In genomic region chr6:97176468-97176867, GRCh38 we compare ENCODE assay signal across 17 cellular contexts.
DNase-seq lines count a peak whose midpoint lies in the region; ATAC-seq and TF ChIP-seq lines count a peak whose summit lies in the region.
"Had no signal": no experiment of that assay in that cellular context is flagged by ENCODE, and none has a peak within 500 bp of the region (broad histone marks: within the 10 kb centered on the region; RNA-seq: fewer than 3 reads in every experiment).

No MANE protein-coding gene starts in this region.

- dilution Hi-C loops in mammary epithelial cell (cut with HindIII; ENCODE audit: low sequenced_read_pairs) = no loop called here

- H3K4me3 ChIP-seq in mammary epithelial cell (replicated peaks in 1 of 3; ENCODE audit: insufficient read depth in 1 of 3, low read depth in 2 of 3, low read length in 3 of 3) (no peak overlapping the region), osteoblast (ENCODE audit: insufficient read depth, low read length) (no peak overlapping the region)
- H3K4me3 ChIP-seq: A549, BLaER1, GM23248, HAP-1 had no signal

- peak; percentile 23 for ATAC-seq in foreskin keratinocyte
- no peak for ATAC-seq in GM19463 (IDR thresholded peaks at IDR 0.05; ENCODE audit: unreplicated experiment)
- ATAC-seq: A549 had no signal

- H3K36me3 ChIP-seq in mammary epithelial cell (ENCODE audit: insufficient read depth, low read length) = peaks cover 11% of the 10 kb centered on the region
- no peaks in the 10 kb centered on the region for H3K36me3 ChIP-seq in osteoblast (ENCODE audit: insufficient read depth, low read length)

- H4K20me1 ChIP-seq in mammary epithelial cell (ENCODE audit: insufficient read depth, low read length) = no peaks in the 10 kb centered on the region
- H4K20me1 ChIP-seq in osteoblast (ENCODE audit: insufficient read depth, low read length) = no peaks in the 10 kb centered on the region
- H4K20me1 ChIP-seq: BLaER1 had no signal

- H3K4me2 ChIP-seq in mammary epithelial cell (ENCODE audit: insufficient read depth, low read depth, low read length) = no peak overlapping the region
- no peak overlapping the region for H3K4me2 ChIP-seq in osteoblast (ENCODE audit: insufficient read depth, low read length)
- H3K4me2 ChIP-seq: A549, BLaER1 had no signal

- H3K27ac Mint-ChIP-seq in MCF 10A (ENCODE audit: low read depth, unreplicated experiment) = no peak overlapping the region
- no peak overlapping the region for H3K27ac Mint-ChIP-seq in activated naive CD4-positive, alpha-beta T cell treated with anti-CD3 and anti-CD28 coated beads for 36 hours
- H3K27ac Mint-ChIP-seq: CD14-positive monocyte; CD4-positive, alpha-beta memory T cell had no signal

- BruUV-seq in mammary epithelial cell (replicated peaks; lab: Mats Ljungman, UMichigan) = no TSS peak
- BruUV-seq in MCF 10A (replicated peaks; lab: Mats Ljungman, UMichigan) = no TSS peak

- H3K27me3 Mint-ChIP-seq in MCF 10A (ENCODE audit: insufficient read depth, unreplicated experiment) = no peaks in the 10 kb centered on the region
- no peaks in the 10 kb centered on the region for H3K27me3 Mint-ChIP-seq in activated naive CD4-positive, alpha-beta T cell treated with anti-CD3 and anti-CD28 coated beads for 36 hours (ENCODE audit: low read depth)
- H3K27me3 Mint-ChIP-seq: CD4-positive, alpha-beta memory T cell had no signal

- no peaks in the 10 kb centered on the region for H3K36me3 Mint-ChIP-seq in MCF 10A (ENCODE audit: insufficient read depth, unreplicated experiment)
- H3K36me3 Mint-ChIP-seq in activated naive CD4-positive, alpha-beta T cell treated with anti-CD3 and anti-CD28 coated beads for 36 hours (ENCODE audit: low read depth) = peaks cover 25% of the 10 kb centered on the region

- no peak overlapping the region for H3K4me3 Mint-ChIP-seq in MCF 10A (ENCODE audit: unreplicated experiment)
- H3K4me3 Mint-ChIP-seq in activated naive CD4-positive, alpha-beta T cell treated with anti-CD3 and anti-CD28 coated beads for 36 hours = no peak overlapping the region
- H3K4me3 Mint-ChIP-seq: CD14-positive monocyte; CD4-positive, alpha-beta memory T cell had no signal

- no peaks in the 10 kb centered on the region for H3K9me3 Mint-ChIP-seq in MCF 10A (ENCODE audit: unreplicated experiment)
- H3K9me3 Mint-ChIP-seq in activated naive CD4-positive, alpha-beta T cell treated with anti-CD3 and anti-CD28 coated beads for 36 hours = no peaks in the 10 kb centered on the region
- H3K9me3 Mint-ChIP-seq: CD14-positive monocyte had no signal

- H3K4me1 Mint-ChIP-seq in MCF 10A (ENCODE audit: insufficient read depth, unreplicated experiment) = no peaks in the 10 kb centered on the region
- no peaks in the 10 kb centered on the region for H3K4me1 Mint-ChIP-seq in activated naive CD4-positive, alpha-beta T cell treated with anti-CD3 and anti-CD28 coated beads for 36 hours (ENCODE audit: low read depth)
- H3K4me1 Mint-ChIP-seq: CD14-positive monocyte; CD4-positive, alpha-beta memory T cell had no signal

- POLR2A ChIA-PET in MCF 10A (lab: Yijun Ruan, JAX) = no interaction called here

- in situ Hi-C loops in mammary epithelial cell (cut with MboI; ENCODE audit: low sequenced_read_pairs in 2 of 2) (no loop called here), GM13977 (cut with MboI; ENCODE audit: low pct_unique_long_range_greater_than_20kb, low sequenced_read_pairs, unreplicated experiment) (no loop called here)

- H3K27ac ChIP-seq in mammary epithelial cell (ENCODE audit: insufficient read depth, low read depth, low read length) (no peak overlapping the region), foreskin keratinocyte (no peak overlapping the region), osteoblast (ENCODE audit: low read depth, low read length) (no peak overlapping the region)
- H3K27ac ChIP-seq: 22Rv1, A549, BLaER1, GM23248, HL-60 had no signal

- no peaks in the 10 kb centered on the region for H3K4me1 ChIP-seq in mammary epithelial cell (ENCODE audit: insufficient read depth, low read length)
- H3K4me1 ChIP-seq in foreskin keratinocyte = no peaks in the 10 kb centered on the region
- H3K4me1 ChIP-seq in osteoblast (ENCODE audit: insufficient read depth, low read length) = no peaks in the 10 kb centered on the region
- H3K4me1 ChIP-seq: A549, BLaER1, HAP-1 had no signal

- no peak overlapping the region for H3K9ac ChIP-seq in mammary epithelial cell (ENCODE audit: insufficient read depth, low read length)
- H3K9ac ChIP-seq: BLaER1, GM23248 had no signal

- H3K79me2 ChIP-seq in mammary epithelial cell (ENCODE audit: insufficient read depth, low read length) = no peaks in the 10 kb centered on the region
- H3K79me2 ChIP-seq in osteoblast (ENCODE audit: insufficient read depth, low read length) = no peaks in the 10 kb centered on the region

- H2AFZ ChIP-seq in mammary epithelial cell (ENCODE audit: low read depth, low read length) (no peak overlapping the region), osteoblast (ENCODE audit: low read length) (no peak overlapping the region)
- H2AFZ ChIP-seq: GM23248 had no signal

- TF ChIP-seq CTCF in mammary epithelial cell (conservative IDR thresholded peaks at IDR 0.05 in 1 of 2, IDR thresholded peaks at IDR 0.05 in 1 of 2; ENCODE audit: extremely low read depth in 1 of 2, insufficient read depth in 1 of 2, low read depth in 1 of 2, low read length in 2 of 2) (no peak), MCF 10A (IDR thresholded peaks at IDR 0.05; ENCODE audit: unreplicated experiment) (no peak), foreskin keratinocyte (conservative IDR thresholded peaks at IDR 0.05) (no peak), osteoblast (IDR thresholded peaks at IDR 0.05; ENCODE audit: extremely low read depth, low read depth, low read length) (no peak), GM13977 (IDR thresholded peaks at IDR 0.05; ENCODE audit: extremely low read depth, insufficient read depth, missing control alignments) (no peak)

- intact Hi-C loops in mammary epithelial cell (cut with micrococcal nuclease) = no loop called here
- intact Hi-C loops in MCF 10A (cut with micrococcal nuclease) = no loop called here
- intact Hi-C loops in activated naive CD4-positive, alpha-beta T cell treated with anti-CD3 and anti-CD28 coated beads for 36 hours (cut with micrococcal nuclease) = no loop called here

- CTCF ChIA-PET in mammary epithelial cell (lab: Charles Lee; ENCODE audit: low non-redundant PET) = no interaction called here
- CTCF ChIA-PET in MCF 10A (lab: Yijun Ruan, JAX) = interaction anchor here (0.9 to 2.5 kb wide), 2 partner anchors 10 to 261 kb away, joined by 4 to 12 read pairs; no protein-coding TSS in a partner anchor
- CTCF ChIA-PET in activated naive CD4-positive, alpha-beta T cell treated with anti-CD3 and anti-CD28 coated beads for 36 hours (lab: Charles Lee) = no interaction called here

- H3K9me3 ChIP-seq in mammary epithelial cell (replicated peaks; ENCODE audit: insufficient read depth, low read length) (no peaks in the 10 kb centered on the region), osteoblast (ENCODE audit: low read depth, low read length) (no peaks in the 10 kb centered on the region)
- H3K9me3 ChIP-seq: A549, BLaER1, HAP-1 had no signal

- DNase-seq in mammary epithelial cell (peak; percentile 8), MCF 10A (ENCODE audit: unreplicated experiment) (no peak), foreskin keratinocyte (no peak), osteoblast (ENCODE audit: insufficient read length, low spot score, missing footprints) (peak; percentile 19), GM13977 (ENCODE audit: low spot score) (no peak)
- no peak for DNase-seq in activated naive CD4-positive, alpha-beta T cell treated with anti-CD3 and anti-CD28 coated beads for 36 hours
- DNase-seq: CD4-positive, alpha-beta memory T cell; DMS153; GDM1; GM23248 had no signal

- H3K27me3 ChIP-seq in mammary epithelial cell (ENCODE audit: insufficient read depth, low read length) = no peaks in the 10 kb centered on the region
- H3K27me3 ChIP-seq in foreskin keratinocyte = no peaks in the 10 kb centered on the region
- no peaks in the 10 kb centered on the region for H3K27me3 ChIP-seq in osteoblast (ENCODE audit: insufficient read depth, low read length)
- H3K27me3 ChIP-seq: BLaER1 had no signal

- whole genome bisulfite sequencing in mammary epithelial cell (ENCODE audit: low coverage, missing lambda C conversion rate) = 93% methylated on average over 2 of the region's 2 CpGs

Comparison
In these comparisons a context has a peak if more than half of its experiments do, and no peak if none do; other contexts are left out.
1. DNase-seq: peak in mammary epithelial cell (single experiment) and osteoblast (single experiment); none in MCF 10A (single experiment), foreskin keratinocyte (0 of 2), GM13977 (single experiment) and activated naive CD4-positive, alpha-beta T cell treated with anti-CD3 and anti-CD28 coated beads for 36 hours (single experiment).